In genomic region chr3:185585862-185586643, GRCh38 we compare ENCODE assay signal across 1 cellular context.
TF ChIP-seq lines count a peak whose summit lies in the region.

SENP2 (plus strand) TSS chr3:185586295; CDS start chr3:185586414, 119 bp downstream.

TF ChIP-seq in HepG2, 621 proteins besides CTCF, POLR2A, EP300 and RAD21 (continued from another document and continues in another):
- peak; percentile 69; the same call in 1 of the 2 replicates for TF ChIP-seq ZNF503 (CRISPR knock-in tag; IDR thresholded peaks at IDR 0.05)
- peak; percentile 31; the same call in 1 of the 2 replicates for TF ChIP-seq NR2F2 (IDR thresholded peaks at IDR 0.05; ENCODE audit: borderline replicate concordance, low read depth)
- no peak for TF ChIP-seq ZNF589 (CRISPR knock-in tag; conservative IDR thresholded peaks at IDR 0.05)
- 0 out of 2 replicates have a peak, but pooled peaks have one; percentile 24 for TF ChIP-seq ZNF510 (CRISPR knock-in tag; IDR thresholded peaks at IDR 0.05; ENCODE audit: low read depth)
- TF ChIP-seq ZNF768 (CRISPR knock-in tag; IDR thresholded peaks at IDR 0.05), result 0 out of 2 replicates have a peak, but pooled peaks have one; percentile 16
- TF ChIP-seq HOXD1 (CRISPR knock-in tag; IDR thresholded peaks at IDR 0.05), result peak; percentile 87
- no peak for TF ChIP-seq SRY (CRISPR knock-in tag; IDR thresholded peaks at IDR 0.05)
- TF ChIP-seq PHF20 (CRISPR knock-in tag; IDR thresholded peaks at IDR 0.05), result peak; percentile 89
- peak; percentile 47; the same call in 1 of the 2 replicates for TF ChIP-seq NR2C2 (CRISPR knock-in tag; IDR thresholded peaks at IDR 0.05; ENCODE audit: borderline replicate concordance)
- peak; percentile 68; the same call in 1 of the 2 replicates for TF ChIP-seq GATA4 (IDR thresholded peaks at IDR 0.05; ENCODE audit: borderline replicate concordance, low read depth)
- TF ChIP-seq RAD51 (IDR thresholded peaks at IDR 0.05; ENCODE audit: borderline replicate concordance), result no peak
- peak; percentile 83; the same call in 1 of the 2 replicates for TF ChIP-seq HOXA5 (CRISPR knock-in tag; IDR thresholded peaks at IDR 0.05)
- peak; percentile 61 for TF ChIP-seq GABPA (IDR thresholded peaks at IDR 0.05; ENCODE audit: low read depth, low read length)
- TF ChIP-seq GABPA (CRISPR knock-in tag; IDR thresholded peaks at IDR 0.05; ENCODE audit: low read depth), result peak; percentile 90
- TF ChIP-seq NCOA2 (CRISPR knock-in tag; IDR thresholded peaks at IDR 0.05), result 0 out of 2 replicates have a peak, but pooled peaks have one; percentile 4
- TF ChIP-seq NFYC (CRISPR knock-in tag; IDR thresholded peaks at IDR 0.05), result peak; percentile 88
- TF ChIP-seq ZNF562 (CRISPR knock-in tag; IDR thresholded peaks at IDR 0.05; ENCODE audit: borderline replicate concordance), result no peak
- TF ChIP-seq ZNF343 (CRISPR knock-in tag; IDR thresholded peaks at IDR 0.05), result 0 out of 2 replicates have a peak, but pooled peaks have one; percentile 8
- TF ChIP-seq REPIN1 (CRISPR knock-in tag; IDR thresholded peaks at IDR 0.05; ENCODE audit: borderline replicate concordance, low read depth), result no peak
- peak; percentile 50; the same call in 1 of the 2 replicates for TF ChIP-seq ZNF230 (CRISPR knock-in tag; IDR thresholded peaks at IDR 0.05)
- TF ChIP-seq ZFP91 (CRISPR knock-in tag; IDR thresholded peaks at IDR 0.05; ENCODE audit: borderline replicate concordance), result peak; percentile 75; the same call in 1 of the 2 replicates
- peak; percentile 20 for TF ChIP-seq PAXIP1 (CRISPR knock-in tag; conservative IDR thresholded peaks at IDR 0.05)
- TF ChIP-seq ZNF607 (CRISPR knock-in tag; IDR thresholded peaks at IDR 0.05; ENCODE audit: borderline replicate concordance), result 0 out of 2 replicates have a peak, but pooled peaks have one; percentile 72
- no peak for TF ChIP-seq ZNF616 (CRISPR knock-in tag; IDR thresholded peaks at IDR 0.05; ENCODE audit: low read depth)
- no peak for TF ChIP-seq ZNF205 (CRISPR knock-in tag; IDR thresholded peaks at IDR 0.05)
- no peak for TF ChIP-seq FOXA1 (IDR thresholded peaks at IDR 0.05)
- no peak for TF ChIP-seq FOXA1 (CRISPR knock-in tag; IDR thresholded peaks at IDR 0.05)
- no peak for TF ChIP-seq TIGD3 (CRISPR knock-in tag; IDR thresholded peaks at IDR 0.05; ENCODE audit: borderline replicate concordance)
- peak; percentile 92 for TF ChIP-seq HOXA3 (CRISPR knock-in tag; IDR thresholded peaks at IDR 0.05)
- peak; percentile 76 for TF ChIP-seq SRSF1 (optimal IDR thresholded peaks at IDR 0.05; ENCODE audit: low read depth, low read length)
- peak; percentile 71; the same call in 1 of the 2 replicates for TF ChIP-seq ISX (CRISPR knock-in tag; conservative IDR thresholded peaks at IDR 0.05)
- 0 out of 2 replicates have a peak, but pooled peaks have one; percentile 36 for TF ChIP-seq ZNF234 (CRISPR knock-in tag; conservative IDR thresholded peaks at IDR 0.05)
- TF ChIP-seq THRA (CRISPR knock-in tag; IDR thresholded peaks at IDR 0.05; ENCODE audit: borderline replicate concordance), result no peak
- TF ChIP-seq ZNF296 (CRISPR knock-in tag; conservative IDR thresholded peaks at IDR 0.05), result no peak
- TF ChIP-seq ZNF749 (CRISPR knock-in tag; IDR thresholded peaks at IDR 0.05; ENCODE audit: borderline replicate concordance), result peak; percentile 58; the same call in 1 of the 2 replicates
- 0 out of 2 replicates have a peak, but pooled peaks have one; percentile 6 for TF ChIP-seq HNF4A (CRISPR knock-in tag; IDR thresholded peaks at IDR 0.05)
- TF ChIP-seq ZNF704 (CRISPR knock-in tag; IDR thresholded peaks at IDR 0.05; ENCODE audit: borderline replicate concordance), result 0 out of 2 replicates have a peak, but pooled peaks have one; percentile 16
- TF ChIP-seq ZFP82 (CRISPR knock-in tag; IDR thresholded peaks at IDR 0.05; ENCODE audit: borderline replicate concordance), result no peak; the same call in 1 of the 2 replicates
- peak; percentile 96 for TF ChIP-seq RFXANK (CRISPR knock-in tag; IDR thresholded peaks at IDR 0.05)
- peak; percentile 81 for TF ChIP-seq ZFX (CRISPR knock-in tag; IDR thresholded peaks at IDR 0.05; ENCODE audit: low read depth)
- no peak for TF ChIP-seq KAT7 (CRISPR knock-in tag; IDR thresholded peaks at IDR 0.05; ENCODE audit: borderline replicate concordance)
- no peak for TF ChIP-seq ZNF317 (CRISPR knock-in tag; IDR thresholded peaks at IDR 0.05)
- TF ChIP-seq PHF8 (CRISPR knock-in tag; IDR thresholded peaks at IDR 0.05), result peak; percentile 95
- TF ChIP-seq YY1 (IDR thresholded peaks at IDR 0.05; ENCODE audit: insufficient read depth, insufficient replicate concordance, low read depth, low read length), result peak; percentile 41
- TF ChIP-seq ATF1 (CRISPR knock-in tag; IDR thresholded peaks at IDR 0.05), result peak; percentile 96
- peak; percentile 92 for TF ChIP-seq MAZ (IDR thresholded peaks at IDR 0.05; ENCODE audit: borderline replicate concordance, low read depth, low read length)
- TF ChIP-seq MAZ (CRISPR knock-in tag; IDR thresholded peaks at IDR 0.05; ENCODE audit: low read depth), result peak; percentile 64; the same call in 1 of the 2 replicates
- 0 out of 2 replicates have a peak, but pooled peaks have one; percentile 68 for TF ChIP-seq REL (CRISPR knock-in tag; conservative IDR thresholded peaks at IDR 0.05)
- TF ChIP-seq ZFP90 (CRISPR knock-in tag; IDR thresholded peaks at IDR 0.05; ENCODE audit: borderline replicate concordance), result peak; percentile 69
- peak; percentile 45; the same call in 1 of the 2 replicates for TF ChIP-seq SOX5 (CRISPR knock-in tag; IDR thresholded peaks at IDR 0.05; ENCODE audit: borderline replicate concordance)
- TF ChIP-seq ZNF629 (CRISPR knock-in tag; conservative IDR thresholded peaks at IDR 0.05), result no peak
- no peak for TF ChIP-seq ATF6 (CRISPR knock-in tag; conservative IDR thresholded peaks at IDR 0.05)
- 0 out of 2 replicates have a peak, but pooled peaks have one; percentile 34 for TF ChIP-seq ZSCAN31 (CRISPR knock-in tag; IDR thresholded peaks at IDR 0.05; ENCODE audit: low read depth)
- TF ChIP-seq ERF (CRISPR knock-in tag; IDR thresholded peaks at IDR 0.05), result peak; percentile 39
- 0 out of 2 replicates have a peak, but pooled peaks have one; percentile 59 for TF ChIP-seq ETS1 (CRISPR knock-in tag; IDR thresholded peaks at IDR 0.05)
- TF ChIP-seq HNF4G (IDR thresholded peaks at IDR 0.05; ENCODE audit: borderline replicate concordance, low read depth, low read length), result no peak
- TF ChIP-seq HNF4G (CRISPR knock-in tag; IDR thresholded peaks at IDR 0.05; ENCODE audit: borderline replicate concordance, low read depth), result no peak
- TF ChIP-seq MYC (CRISPR knock-in tag; IDR thresholded peaks at IDR 0.05; ENCODE audit: borderline replicate concordance), result peak; percentile 76; the same call in 1 of the 2 replicates
- peak; percentile 48 for TF ChIP-seq ARNTL (CRISPR knock-in tag; IDR thresholded peaks at IDR 0.05)
- 0 out of 2 replicates have a peak, but pooled peaks have one; percentile 38 for TF ChIP-seq ZNF614 (CRISPR knock-in tag; IDR thresholded peaks at IDR 0.05; ENCODE audit: borderline replicate concordance)
